ENCODE assay signal across 24 cellular contexts in the genomic region with DNA sequence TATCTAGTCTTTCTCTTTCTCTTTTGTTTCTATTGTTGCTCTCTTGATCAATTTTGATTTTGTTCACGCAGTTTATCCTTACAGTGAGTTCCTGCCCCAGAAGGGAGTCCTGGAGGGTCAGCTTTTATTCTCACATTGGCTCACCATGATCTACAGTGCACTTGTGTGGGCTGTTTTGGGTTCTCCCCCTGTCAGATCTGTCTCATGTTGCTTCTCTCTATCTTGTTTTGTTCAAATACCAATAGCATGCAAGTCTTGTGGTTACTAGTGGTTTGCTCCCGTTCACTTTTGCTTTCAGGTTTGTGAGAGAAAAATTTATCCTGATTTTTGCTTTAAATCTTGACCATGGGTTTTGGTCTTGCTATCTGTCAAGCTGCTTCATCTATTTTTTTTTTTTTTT.
"Had no signal": no experiment of that assay in that cellular context is flagged by ENCODE, and none has a peak within 500 bp of the region (broad histone marks: within the 10 kb centered on the region; RNA-seq: fewer than 3 reads in every experiment).

No MANE protein-coding gene starts in this region.

- H3K4me3 Mint-ChIP-seq: activated CD4-positive, alpha-beta T cell treated with anti-CD3 and anti-CD28 coated beads, Interleukin-2, amount 10 ng/mL, durations not matched to agents 24 days and 14 days; activated CD8-positive, alpha-beta T cell treated with anti-CD3 and anti-CD28 coated beads for 36 hours; activated naive CD4-positive, alpha-beta T cell treated with anti-CD3 and anti-CD28 coated beads, Interleukin-2, amount 50 U/mL, for 24 hours; activated naive CD8-positive, alpha-beta T cell treated with anti-CD3 and anti-CD28 coated beads, Interleukin-2, amount 10 ng/mL, durations not matched to agents 7 days and 5 days had no signal

- H3K36me3 ChIP-seq: breast epithelium, WERI-Rb-1 had no signal

- ATAC-seq: activated CD8-positive, alpha-beta T cell treated with anti-CD3 and anti-CD28 coated beads for 36 hours; body of pancreas had no signal

- H3K4me2 ChIP-seq: KMS-11 had no signal

- H3K27me3 ChIP-seq: body of pancreas, breast epithelium had no signal

- H3K27me3 Mint-ChIP-seq: activated CD4-positive, alpha-beta T cell treated with anti-CD3 and anti-CD28 coated beads, Interleukin-2, amount 10 ng/mL, durations not matched to agents 24 days and 14 days; activated CD8-positive, alpha-beta T cell treated with anti-CD3 and anti-CD28 coated beads for 36 hours; activated naive CD4-positive, alpha-beta T cell treated with anti-CD3 and anti-CD28 coated beads, Interleukin-2, amount 50 U/mL, for 24 hours had no signal

- H3K9me3 Mint-ChIP-seq: activated CD4-positive, alpha-beta T cell treated with anti-CD3 and anti-CD28 coated beads, Interleukin-2, amount 10 ng/mL, durations not matched to agents 24 days and 14 days; activated naive CD4-positive, alpha-beta T cell treated with anti-CD3 and anti-CD28 coated beads, Interleukin-2, amount 50 U/mL, for 24 hours had no signal

- H3K4me1 ChIP-seq: body of pancreas, breast epithelium had no signal

- DNase-seq: activated CD4-positive, alpha-beta T cell treated with anti-CD3 and anti-CD28 coated beads, Interleukin-2, amount 10 ng/mL, durations not matched to agents 24 days and 14 days; activated CD4-positive, alpha-beta T cell treated with anti-CD3 and anti-CD28 coated beads, Interleukin-2, amount 50 U/mL, for 4 hours; activated CD8-positive, alpha-beta T cell treated with anti-CD3 and anti-CD28 coated beads for 36 hours; activated gamma-delta T cell; activated naive CD4-positive, alpha-beta T cell treated with Interleukin-2 at 50 U/mL for 16 hours; activated naive CD8-positive, alpha-beta T cell treated with anti-CD3 and anti-CD28 coated beads, Interleukin-2, amount 10 ng/mL, durations not matched to agents 7 days and 5 days; activated T-cell treated with anti-CD3 and anti-CD28 coated beads, Interleukin-2, amount 50 U/mL, for 1 hour; body of pancreas; NCI-H1105; NCI-H1417 treated with DMSO at 0.1 percent for 48 hours; NCI-H187 treated with DMSO at 0.1 percent for 48 hours; NCI-H2081; NCI-H226; NCI-H446 treated with DMSO at 0.1 percent for 48 hours; NCI-H524; NK-92 treated with Interleukin-12 subunit alpha and Interleukin-12 subunit beta, amount 100 ng/mL, for 24 hours; Right ventricle myocardium superior; SW 1271; T1000; WERI-Rb-1 had no signal

- H3K4me3 ChIP-seq: body of pancreas, breast epithelium had no signal

- H3K9ac ChIP-seq: KMS-11 had no signal

- H3K4me1 Mint-ChIP-seq: activated CD4-positive, alpha-beta T cell treated with anti-CD3 and anti-CD28 coated beads, Interleukin-2, amount 10 ng/mL, durations not matched to agents 24 days and 14 days; activated naive CD4-positive, alpha-beta T cell treated with anti-CD3 and anti-CD28 coated beads, Interleukin-2, amount 50 U/mL, for 24 hours; activated naive CD8-positive, alpha-beta T cell treated with anti-CD3 and anti-CD28 coated beads, Interleukin-2, amount 10 ng/mL, durations not matched to agents 7 days and 5 days had no signal

- H3K27ac ChIP-seq: body of pancreas, breast epithelium, KMS-11, WERI-Rb-1 had no signal

- H3K36me3 Mint-ChIP-seq: activated naive CD4-positive, alpha-beta T cell treated with anti-CD3 and anti-CD28 coated beads, Interleukin-2, amount 50 U/mL, for 24 hours; activated naive CD8-positive, alpha-beta T cell treated with anti-CD3 and anti-CD28 coated beads, Interleukin-2, amount 10 ng/mL, durations not matched to agents 7 days and 5 days had no signal

- H3K27ac Mint-ChIP-seq: activated CD4-positive, alpha-beta T cell treated with anti-CD3 and anti-CD28 coated beads, Interleukin-2, amount 10 ng/mL, durations not matched to agents 24 days and 14 days; activated CD8-positive, alpha-beta T cell treated with anti-CD3 and anti-CD28 coated beads for 36 hours; activated naive CD4-positive, alpha-beta T cell treated with anti-CD3 and anti-CD28 coated beads, Interleukin-2, amount 50 U/mL, for 24 hours; activated naive CD8-positive, alpha-beta T cell treated with anti-CD3 and anti-CD28 coated beads, Interleukin-2, amount 10 ng/mL, durations not matched to agents 7 days and 5 days; activated T-helper 2 cell treated with anti-CD3 and anti-CD28 coated beads, Interferon-gamma antibody, Interleukin-2, Interleukin-4, amounts not matched to agents 10 μg/mL and 5 μg/mL and 100 μg/mL, durations not matched to agents 14 hours and 24 hours and 36 hours had no signal

- H3K9me3 ChIP-seq: body of pancreas, breast epithelium had no signal
